In the genomic region with DNA sequence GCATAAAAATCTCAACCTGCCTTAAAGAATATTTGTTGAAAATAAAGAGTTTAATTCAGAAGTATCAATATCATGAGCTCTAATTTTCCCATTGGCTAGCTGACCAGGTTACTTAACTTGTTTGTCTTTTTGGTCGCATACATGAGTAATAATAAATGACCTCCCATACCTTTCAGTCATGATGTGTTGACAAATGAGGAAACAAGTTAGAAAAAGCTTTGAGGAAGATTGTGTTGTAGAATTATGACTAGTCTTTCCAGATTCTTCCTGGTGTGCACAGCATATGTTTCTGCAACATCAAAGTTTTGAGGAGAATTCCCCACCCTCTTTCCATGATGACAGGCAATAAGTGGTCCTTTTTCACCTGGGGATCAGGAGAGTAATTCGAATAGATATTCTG, we compare ENCODE assay signal across 25 cellular contexts. TPM values are rescaled to one million over a fixed set of nuclear protein-coding genes. Genes with fewer than 3 reads are reported as not detected.
"Had no signal": no experiment of that assay in that cellular context is flagged by ENCODE, and none has a peak within 500 bp of the region (broad histone marks: within the 10 kb centered on the region; RNA-seq: fewer than 3 reads in every experiment).

No MANE protein-coding gene starts in this region.

- ATAC-seq: naive thymus-derived CD8-positive, alpha-beta T cell; natural killer cell treated with Interleukin-12 subunit alpha and Interleukin-12 subunit beta and Interleukin-15 and Interleukin-18, amount 100 ng/mL, for 72 hours; pancreas; right cardiac atrium; stimulated activated effector memory CD8-positive, alpha-beta T cell treated with anti-CD3 and anti-CD28 coated beads, Interleukin-12 subunit alpha, Interleukin-12 subunit beta, amount 100 ng/mL, for 72 hours; stimulated activated naive B cell treated with anti-CD40 and anti-IgM and Interleukin-4, amounts not matched to agents 10 μg/mL and 1 μg/mL and 100 μg/mL, for 72 hours; upper lobe of right lung had no signal

- DNase-seq: naive B cell; naive thymus-derived CD8-positive, alpha-beta T cell; nephron progenitor cell; nucleus accumbens; pancreas; right cardiac atrium; right lobe of liver; sigmoid colon; spleen; stimulated activated CD4-positive, alpha-beta T cell treated with anti-CD3 and anti-CD28 coated beads, Interleukin-12 subunit alpha, Interleukin-12 subunit beta, amount 100 ng/mL, for 4 hours; stimulated activated CD4-positive, alpha-beta T cell treated with anti-CD3 and anti-CD28 coated beads, Interleukin-1b, Interleukin-23, amount 100 ng/mL, for 48 hours; stimulated activated CD4-positive, alpha-beta T cell treated with anti-CD3 and anti-CD28 coated beads, Interleukin-4, amount 100 ng/mL, for 1 hour; stimulated activated naive B cell treated with anti-CD40 and anti-IgM and Interleukin-4, amounts not matched to agents 10 μg/mL and 1 μg/mL and 100 μg/mL, for 72 hours; stimulated activated naive CD4-positive, alpha-beta T cell treated with Interleukin-2 at 50 U/mL for 16 hours; stomach; thyroid gland; transverse colon; upper lobe of right lung; uterus had no signal

- H3K27ac ChIP-seq: neutrophil, pancreas, prostate gland, right lobe of liver, sigmoid colon, spleen, stomach, thoracic aorta, thyroid gland, transverse colon, upper lobe of right lung, uterus had no signal

- H3K27me3 ChIP-seq: neutrophil, pancreas, right lobe of liver, sigmoid colon, spleen, stomach, thyroid gland, transverse colon, upper lobe of right lung, uterus had no signal

- H3K4me1 ChIP-seq: pancreas, prostate gland, sigmoid colon, spleen, stomach, thyroid gland, transverse colon, upper lobe of right lung, uterus had no signal

- FAIRE-seq: pancreas had no signal

- H3K9me3 ChIP-seq: neutrophil, pancreas, prostate gland, right lobe of liver, sigmoid colon, stomach, thoracic aorta, thyroid gland, transverse colon, upper lobe of right lung, uterus had no signal

- H3K4me3 ChIP-seq: pancreas, prostate gland, right lobe of liver, sigmoid colon, smooth muscle cell, spleen, stomach, thoracic aorta, thyroid gland, transverse colon, upper lobe of right lung, uterus had no signal

- H3K36me3 ChIP-seq: neutrophil, pancreas, prostate gland, right lobe of liver, sigmoid colon, spleen, stomach, thoracic aorta, thyroid gland, transverse colon, upper lobe of right lung, uterus had no signal

RNA-seq across cellular contexts. Expression of gene PAPPA2, which starts 17.6 kb away (rescaled TPM):
- polyA plus RNA-seq: naive thymus-derived CD8-positive, alpha-beta T cell had no signal
